ENCODE assay signal across 8 cellular contexts in the genomic region with DNA sequence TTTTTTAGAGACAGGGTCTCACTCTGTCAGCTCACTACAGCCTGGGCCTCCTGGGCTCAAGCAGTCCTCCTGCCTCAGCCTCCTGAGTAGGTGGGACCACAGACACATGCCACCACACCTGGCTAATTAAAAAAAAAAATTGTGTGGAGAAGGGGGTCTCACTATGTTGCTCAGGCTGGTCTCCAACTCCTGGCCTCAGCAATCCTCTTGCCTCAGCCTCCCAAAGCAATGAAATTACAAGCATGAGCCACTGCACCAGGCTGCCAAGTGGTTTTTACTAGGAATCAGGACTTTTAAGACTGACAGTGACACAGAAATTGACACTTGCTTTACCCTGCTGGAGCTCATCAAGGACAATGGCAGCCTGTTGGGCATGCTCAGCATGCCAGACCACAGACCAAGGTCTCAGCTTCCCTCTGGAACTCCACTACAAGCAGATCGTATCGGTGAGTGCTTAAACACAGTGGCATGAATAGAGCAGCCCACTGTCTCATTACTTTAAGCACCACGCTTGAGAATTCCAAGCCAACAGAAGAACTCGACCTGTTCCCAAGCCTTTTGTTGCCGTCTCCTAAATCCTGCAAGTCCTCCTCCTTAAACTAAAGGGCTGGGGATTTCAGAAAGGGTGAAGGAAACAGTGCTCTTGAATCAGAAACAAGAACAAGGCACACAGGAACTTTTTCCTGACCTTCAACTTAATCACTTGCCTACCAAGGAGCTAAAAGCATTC. TPM values are rescaled to one million over a fixed set of nuclear protein-coding genes. Genes with fewer than 3 reads are reported as not detected.
DNase-seq lines count a peak whose midpoint lies in the region; ATAC-seq and TF ChIP-seq lines count a peak whose summit lies in the region.

No MANE protein-coding gene starts in this region.

- no peak for TF ChIP-seq POLR2A in testis (IDR thresholded peaks at IDR 0.05)

- peak overlapping the region; percentile 39 for H3K27ac ChIP-seq in OCI-LY3 (ENCODE audit: low read length)
- H3K27ac ChIP-seq in fibroblast of lung (ENCODE audit: insufficient read depth, low read length) = peak overlapping the region; percentile 26
- H3K27ac ChIP-seq in testis = peak overlapping the region; percentile 1 to 76

- H3K9ac ChIP-seq in OCI-LY3 (ENCODE audit: low read length) (peak overlapping the region; percentile 66), fibroblast of lung (ENCODE audit: insufficient read depth, low read length) (no peak overlapping the region)

- H4K20me1 ChIP-seq in OCI-LY3 (ENCODE audit: insufficient read depth, low read length) = no peaks in the 10 kb centered on the region
- H4K20me1 ChIP-seq in fibroblast of lung (ENCODE audit: control insufficient read depth, extremely low read depth, insufficient read depth, low read length) = no peaks in the 10 kb centered on the region

- no peak for DNase-seq in activated CD8-positive, alpha-beta memory T cell treated with anti-CD3 and anti-CD28 coated beads, Interleukin-2, amount 10 ng/mL, durations not matched to agents 7 days and 5 days
- no peak for DNase-seq in activated CD8-positive, alpha-beta memory T cell treated with anti-CD3 and anti-CD28 coated beads, Interleukin-2, amount 50 U/mL, for 48 hours
- DNase-seq in fibroblast of lung (ENCODE audit: low read depth in 2 of 2) = peak in 1 of 2 donors; percentile 35
- DNase-seq in testis = no peak
- no peak for DNase-seq in KBM-7
- DNase-seq in HUDEP-2 (lab: John Stamatoyannopoulos, UW; ENCODE audit: unreplicated experiment in 76 of 76) = no peak
- DNase-seq in EL = no peak

- no peaks in the 10 kb centered on the region for H3K36me3 ChIP-seq in OCI-LY3 (replicated peaks; ENCODE audit: low read depth, low read length)
- H3K36me3 ChIP-seq in fibroblast of lung (ENCODE audit: control insufficient read depth, insufficient read depth, low read length) = no peaks in the 10 kb centered on the region
- H3K36me3 ChIP-seq in testis (ENCODE audit: low read depth, missing control alignments) = no peaks in the 10 kb centered on the region

- CTCF ChIA-PET in activated CD8-positive, alpha-beta memory T cell treated with anti-CD3 and anti-CD28 coated beads, Interleukin-2, amount 10 ng/mL, durations not matched to agents 7 days and 5 days (lab: Charles Lee) = interaction anchor here (0.6 to 2.9 kb wide), 42 partner anchors 8 to 1960 kb away, joined by 3 to 16 read pairs (median 4); a partner anchor contains a TSS

- H3K4me1 Mint-ChIP-seq in activated CD8-positive, alpha-beta memory T cell treated with anti-CD3 and anti-CD28 coated beads, Interleukin-2, amount 10 ng/mL, durations not matched to agents 7 days and 5 days = peaks cover 10% of the 10 kb centered on the region

- ATAC-seq in activated CD8-positive, alpha-beta memory T cell treated with anti-CD3 and anti-CD28 coated beads, Interleukin-2, amount 10 ng/mL, durations not matched to agents 7 days and 5 days = peak; percentile 18

- H3K27ac Mint-ChIP-seq in activated CD8-positive, alpha-beta memory T cell treated with anti-CD3 and anti-CD28 coated beads, Interleukin-2, amount 10 ng/mL, durations not matched to agents 7 days and 5 days = peak overlapping the region; percentile 70

- H3K79me2 ChIP-seq in OCI-LY3 (ENCODE audit: low read length) (no peaks in the 10 kb centered on the region), fibroblast of lung (ENCODE audit: control insufficient read depth, insufficient read depth, low read length) (no peaks in the 10 kb centered on the region)

- no peaks in the 10 kb centered on the region for H3K9me3 Mint-ChIP-seq in activated CD8-positive, alpha-beta memory T cell treated with anti-CD3 and anti-CD28 coated beads, Interleukin-2, amount 10 ng/mL, durations not matched to agents 7 days and 5 days (ENCODE audit: low read depth)

- WGBS in testis, 2 donors = 23 to 34% methylated on average over 5 of the region's 5 CpGs

- peaks cover 17% of the 10 kb centered on the region for H3K4me1 ChIP-seq in OCI-LY3 (ENCODE audit: low read length)
- H3K4me1 ChIP-seq in fibroblast of lung (ENCODE audit: control insufficient read depth, extremely low read depth, insufficient read depth, low read length) = peaks cover 9% of the 10 kb centered on the region
- H3K4me1 ChIP-seq in testis = peaks cover 12% of the 10 kb centered on the region

- in situ Hi-C loops in KBM-7 (cut with MboI; ENCODE audit: low pct_unique_long_range_greater_than_20kb, low sequenced_read_pairs) = loop anchor here (25.0 kb wide), 1 partner anchor 368 kb away; no protein-coding TSS in a partner anchor

- H3K36me3 Mint-ChIP-seq in activated CD8-positive, alpha-beta memory T cell treated with anti-CD3 and anti-CD28 coated beads, Interleukin-2, amount 10 ng/mL, durations not matched to agents 7 days and 5 days = no peaks in the 10 kb centered on the region

- H3K4me3 ChIP-seq in OCI-LY3 (ENCODE audit: low read length) = peak overlapping the region; percentile 83
- H3K4me3 ChIP-seq in fibroblast of lung (replicated peaks in 1 of 4; ENCODE audit: control extremely low read depth in 1 of 4, insufficient read depth in 1 of 4, low read depth in 3 of 4, low read length in 4 of 4) = no peak overlapping the region
- no peak overlapping the region for H3K4me3 ChIP-seq in testis

- H2AFZ ChIP-seq in OCI-LY3 (ENCODE audit: low read depth, low read length) (peak overlapping the region; percentile 99), fibroblast of lung (ENCODE audit: low read length) (peak overlapping the region; percentile 74)

- peaks cover 2% of the 10 kb centered on the region for H3K27me3 Mint-ChIP-seq in activated CD8-positive, alpha-beta memory T cell treated with anti-CD3 and anti-CD28 coated beads, Interleukin-2, amount 10 ng/mL, durations not matched to agents 7 days and 5 days

- no peak overlapping the region for H3K4me3 Mint-ChIP-seq in activated CD8-positive, alpha-beta memory T cell treated with anti-CD3 and anti-CD28 coated beads, Interleukin-2, amount 10 ng/mL, durations not matched to agents 7 days and 5 days

- H3K9me3 ChIP-seq in OCI-LY3 (ENCODE audit: insufficient read depth, low read length) (no peaks in the 10 kb centered on the region), fibroblast of lung (ENCODE audit: control insufficient read depth, insufficient read depth, low read depth, low read length) (no peaks in the 10 kb centered on the region), testis (no peaks in the 10 kb centered on the region)

- intact Hi-C loops in testis (cut with DNase I; ENCODE audit: low total_unique reads) = no loop called here

- TF ChIP-seq CTCF in OCI-LY3 (IDR thresholded peaks at IDR 0.05; ENCODE audit: low read depth, low read length) (no peak), fibroblast of lung (conservative IDR thresholded peaks at IDR 0.05 in 1 of 2, IDR thresholded peaks at IDR 0.05 in 1 of 2; ENCODE audit: low read depth in 1 of 2, low read length in 2 of 2) (no peak), testis (IDR thresholded peaks at IDR 0.05) (no peak)

- no peaks in the 10 kb centered on the region for H3K27me3 ChIP-seq in OCI-LY3 (ENCODE audit: low read depth, low read length)
- H3K27me3 ChIP-seq in fibroblast of lung (ENCODE audit: control insufficient read depth, insufficient read depth, low read length) = no peaks in the 10 kb centered on the region
- H3K27me3 ChIP-seq in testis = no peaks in the 10 kb centered on the region

- peak overlapping the region; percentile 87 for H3K4me2 ChIP-seq in OCI-LY3 (ENCODE audit: low read length)
- no peak overlapping the region for H3K4me2 ChIP-seq in fibroblast of lung (ENCODE audit: extremely low read depth, insufficient read depth, low read length)

RNA-seq across cellular contexts. Expression of a gene that starts 41.4 kb away (rescaled TPM):
- total RNA-seq in activated CD8-positive, alpha-beta memory T cell treated with anti-CD3 and anti-CD28 coated beads, Interleukin-2, amount 10 ng/mL, durations not matched to agents 7 days and 5 days = 10 to 100 TPM in 1 of 2 experiments, 1 to 10 TPM in 1; 7.3 to 12.5 TPM
- total RNA-seq in fibroblast of lung (under 0.01 TPM in 1 of 2 replicates, not detected in the other), testis (under 1 TPM; 0.71 to 0.93 TPM)
- polyA plus RNA-seq in fibroblast of lung (0.01 TPM in 1 of 2 replicates, not detected in the other), testis (ENCODE audit: insufficient read depth, low read depth, low replicate concordance) (0.84 TPM)
- polyA plus RNA-seq in fibroblast of lung (2012) = not detected in 2 replicates
- not detected in 2 replicates for polyA minus RNA-seq in fibroblast of lung (ENCODE audit: low replicate concordance)
